Comparison of ENCODE assay signal across 14 cellular contexts in genomic region chr12:88998421-88998820, GRCh38.
"Had no signal": no experiment of that assay in that cellular context is flagged by ENCODE, and none has a peak within 500 bp of the region (broad histone marks: within the 10 kb centered on the region; RNA-seq: fewer than 3 reads in every experiment).

No MANE protein-coding gene starts in this region.

- H3K36me3 ChIP-seq: colonic mucosa, esophagus muscularis mucosa, left ventricle myocardium inferior, neutrophil, thyroid gland had no signal

- H3K9ac ChIP-seq: parathyroid adenoma had no signal

- H3K9me3 ChIP-seq: colonic mucosa, esophagus muscularis mucosa, left ventricle myocardium inferior, neutrophil, thyroid gland had no signal

- DNase-seq: activated CD4-positive, CD25-positive, alpha-beta regulatory T cell treated with anti-CD3 and anti-CD28 coated beads, Interleukin-2, amount 50 U/mL, for 72 hours; activated naive CD4-positive, alpha-beta T cell; activated naive CD8-positive, alpha-beta T cell treated with anti-CD3 and anti-CD28 coated beads, Interleukin-2, amount 50 U/mL, for 24 hours; activated T-cell treated with anti-CD3 and anti-CD28 coated beads for 4 hours; central memory CD4-positive, alpha-beta T cell; colonic mucosa; kidney; left ventricle myocardium inferior; mesenchymal stem cell; natural killer cell; thyroid gland had no signal

- H3K27me3 ChIP-seq: colonic mucosa, esophagus muscularis mucosa, neutrophil, thyroid gland had no signal

- H3K4me1 ChIP-seq: colonic mucosa, left ventricle myocardium inferior, parathyroid adenoma, thyroid gland had no signal

- H3K4me3 ChIP-seq: colonic mucosa, esophagus muscularis mucosa, left ventricle myocardium inferior, thyroid gland had no signal

- H2AFZ ChIP-seq: parathyroid adenoma had no signal

- H3K27ac ChIP-seq: colonic mucosa, esophagus muscularis mucosa, left ventricle myocardium inferior, neutrophil, parathyroid adenoma, thyroid gland had no signal

- H3K79me2 ChIP-seq: parathyroid adenoma had no signal
